ENCODE assay signal across 19 cellular contexts in genomic region chr1:227654858-227655752, GRCh38.
DNase-seq lines count a peak whose midpoint lies in the region; TF ChIP-seq lines count a peak whose summit lies in the region.
"Had no signal": no experiment of that assay in that cellular context is flagged by ENCODE, and none has a peak within 500 bp of the region (broad histone marks: within the 10 kb centered on the region; RNA-seq: fewer than 3 reads in every experiment).

No MANE protein-coding gene starts in this region.

- CTCF ChIA-PET in CD8-positive, alpha-beta memory T cell (lab: Charles Lee): no interaction called here

- in situ Hi-C loops in astrocyte of the spinal cord (cut with HindIII; ENCODE audit: low sequenced_read_pairs): no loop called here

- no peak for DNase-seq in CD8-positive, alpha-beta memory T cell
- peak; percentile 5 for DNase-seq in astrocyte of the spinal cord (ENCODE audit: low read depth, low spot score)
- DNase-seq in midbrain (lab: John Stamatoyannopoulos, UW): no peak
- DNase-seq in activated naive CD8-positive, alpha-beta T cell treated with anti-CD3 and anti-CD28 coated beads for 36 hours: no peak
- no peak for DNase-seq in NCI-H1105 (lab: John Stamatoyannopoulos, UW)
- no peak for DNase-seq in SW 1271 (lab: John Stamatoyannopoulos, UW)
- DNase-seq: activated gamma-delta T cell, Calu3, naive B cell, NCI-H1436, NCI-H510A, posterior cingulate gyrus, SIG-M5 had no signal

- H3K4me3 ChIP-seq in CD8-positive, alpha-beta memory T cell (ENCODE audit: low read length): peak overlapping the region; percentile 13
- peak overlapping the region; percentile 30; the same call in 1 of the 2 replicates for H3K4me3 ChIP-seq in HUES64 (ENCODE audit: low read length)
- no peak overlapping the region for H3K4me3 ChIP-seq in astrocyte of the spinal cord (ENCODE audit: low read depth, low read length)
- peak overlapping the region in 2 of 3 donors; percentile 1 to 67 for H3K4me3 ChIP-seq in liver (ENCODE audit: low read depth in 1 of 3, low read length in 3 of 3)
- H3K4me3 ChIP-seq: gastroesophageal sphincter, skin epidermis had no signal

- no peak overlapping the region for H3K4me3 Mint-ChIP-seq in CD8-positive, alpha-beta memory T cell
- H3K4me3 Mint-ChIP-seq in activated naive CD8-positive, alpha-beta T cell treated with anti-CD3 and anti-CD28 coated beads for 36 hours: no peak overlapping the region

- peaks cover 25% of the 10 kb centered on the region for H3K36me3 ChIP-seq in CD8-positive, alpha-beta memory T cell (ENCODE audit: insufficient read depth, low read length)
- peaks cover 95% of the 10 kb centered on the region for H3K36me3 ChIP-seq in HUES64 (ENCODE audit: insufficient read depth, low read length)
- H3K36me3 ChIP-seq in liver (ENCODE audit: control insufficient read depth in 4 of 4, insufficient read depth in 3 of 4, low read depth in 1 of 4, low read length in 3 of 4): peaks cover 2 to 32% (median 14%) of the 10 kb centered on the region in 4 donors

- WGBS in HUES64: 94% methylated on average over 4 of the region's 6 CpGs
- WGBS in liver: 97% methylated on average over 6 of the region's 6 CpGs

- no peaks in the 10 kb centered on the region for H3K27me3 ChIP-seq in CD8-positive, alpha-beta memory T cell (ENCODE audit: insufficient read depth, low read length, poor library complexity, severe bottlenecking)
- no peaks in the 10 kb centered on the region for H3K27me3 ChIP-seq in HUES64 (ENCODE audit: insufficient read depth, low read length)
- no peaks in the 10 kb centered on the region for H3K27me3 ChIP-seq in liver (ENCODE audit: control insufficient read depth in 4 of 4, insufficient read depth in 4 of 4, low read length in 3 of 4)
- H3K27me3 ChIP-seq: ascending aorta, gastroesophageal sphincter had no signal

- peaks cover 64% of the 10 kb centered on the region for H3K9me3 ChIP-seq in CD8-positive, alpha-beta memory T cell (ENCODE audit: low read length)
- peaks cover 100% of the 10 kb centered on the region for H3K9me3 ChIP-seq in HUES64 (ENCODE audit: insufficient read depth, low read depth, low read length)
- H3K9me3 ChIP-seq in liver (ENCODE audit: control insufficient read depth in 4 of 4, low read length in 3 of 4): peaks cover 34 to 94% (median 61%) of the 10 kb centered on the region in 4 donors

- H3K27me3 Mint-ChIP-seq in CD8-positive, alpha-beta memory T cell: no peaks in the 10 kb centered on the region
- no peaks in the 10 kb centered on the region for H3K27me3 Mint-ChIP-seq in activated naive CD8-positive, alpha-beta T cell treated with anti-CD3 and anti-CD28 coated beads for 36 hours
- H3K27me3 Mint-ChIP-seq: naive B cell had no signal

- no peaks in the 10 kb centered on the region for H3K4me1 ChIP-seq in CD8-positive, alpha-beta memory T cell (ENCODE audit: insufficient read depth, low read length)
- H3K4me1 ChIP-seq in HUES64 (ENCODE audit: insufficient read depth, low read length): no peaks in the 10 kb centered on the region
- no peaks in the 10 kb centered on the region for H3K4me1 ChIP-seq in liver (ENCODE audit: control insufficient read depth in 4 of 4, insufficient read depth in 4 of 4, low read length in 3 of 4)
- H3K4me1 ChIP-seq: ascending aorta, gastroesophageal sphincter had no signal

- TF ChIP-seq CTCF in astrocyte of the spinal cord (IDR thresholded peaks at IDR 0.05; ENCODE audit: low read depth, low read length) (no peak), liver (IDR thresholded peaks at IDR 0.05; ENCODE audit: low read depth, low read length, missing input control) (no peak)

- peaks cover 48 to 92% (median 82%) of the 10 kb centered on the region in 5 donors for H3K9me3 Mint-ChIP-seq in CD8-positive, alpha-beta memory T cell
- peaks cover 51% of the 10 kb centered on the region for H3K9me3 Mint-ChIP-seq in activated naive CD8-positive, alpha-beta T cell treated with anti-CD3 and anti-CD28 coated beads for 36 hours

- no peak overlapping the region for H3K27ac Mint-ChIP-seq in CD8-positive, alpha-beta memory T cell
- no peak overlapping the region for H3K27ac Mint-ChIP-seq in activated naive CD8-positive, alpha-beta T cell treated with anti-CD3 and anti-CD28 coated beads for 36 hours
- H3K27ac Mint-ChIP-seq: naive B cell had no signal

- H3K9ac ChIP-seq in HUES64 (ENCODE audit: low read depth, low read length): no peak overlapping the region
- H3K9ac ChIP-seq in liver (ENCODE audit: low read depth in 1 of 2, low read length in 2 of 2): no peak overlapping the region
- H3K9ac ChIP-seq: KMS-11 had no signal

- no peak overlapping the region for H3K27ac ChIP-seq in CD8-positive, alpha-beta memory T cell (ENCODE audit: low read depth, low read length)
- H3K27ac ChIP-seq in HUES64 (ENCODE audit: low read depth, low read length) (no peak overlapping the region), liver (ENCODE audit: low read depth in 1 of 2, low read length in 2 of 2) (no peak overlapping the region)
- H3K27ac ChIP-seq: ascending aorta, gastroesophageal sphincter, KMS-11, skin epidermis had no signal

- no peak for TF ChIP-seq RAD21 in liver (IDR thresholded peaks at IDR 0.05)

- H3K36me3 Mint-ChIP-seq in CD8-positive, alpha-beta memory T cell: peaks cover 38 to 79% (median 70%) of the 10 kb centered on the region in 3 donors
- H3K36me3 Mint-ChIP-seq in activated naive CD8-positive, alpha-beta T cell treated with anti-CD3 and anti-CD28 coated beads for 36 hours: peaks cover 75% of the 10 kb centered on the region

- POLR2A ChIA-PET in CD8-positive, alpha-beta memory T cell (lab: Charles Lee): no interaction called here

- H3K4me1 Mint-ChIP-seq in CD8-positive, alpha-beta memory T cell: no peaks in the 10 kb centered on the region
- no peaks in the 10 kb centered on the region for H3K4me1 Mint-ChIP-seq in activated naive CD8-positive, alpha-beta T cell treated with anti-CD3 and anti-CD28 coated beads for 36 hours
- H3K4me1 Mint-ChIP-seq: naive B cell had no signal

TF ChIP-seq in liver, 16 proteins besides CTCF, POLR2A, EP300 and RAD21:
- TF ChIP-seq FOXA1 (IDR thresholded peaks at IDR 0.05): no peak
- TF ChIP-seq SP1 (IDR thresholded peaks at IDR 0.05): no peak
- no peak for TF ChIP-seq REST (IDR thresholded peaks at IDR 0.05)
- TF ChIP-seq, protein P1, sequence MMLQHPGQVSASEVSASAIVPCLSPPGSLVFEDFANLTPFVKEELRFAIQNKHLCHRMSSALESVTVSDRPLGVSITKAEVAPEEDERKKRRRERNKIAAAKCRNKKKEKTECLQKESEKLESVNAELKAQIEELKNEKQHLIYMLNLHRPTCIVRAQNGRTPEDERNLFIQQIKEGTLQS (IDR thresholded peaks at IDR 0.05): no peak
- TF ChIP-seq YY1 (IDR thresholded peaks at IDR 0.05): no peak
- no peak for TF ChIP-seq HNF4G (IDR thresholded peaks at IDR 0.05)
- no peak for TF ChIP-seq NR2F2 (IDR thresholded peaks at IDR 0.05)
- no peak for TF ChIP-seq EGR1 (IDR thresholded peaks at IDR 0.05; ENCODE audit: low read depth in 2 of 2)
- TF ChIP-seq, protein P2, sequence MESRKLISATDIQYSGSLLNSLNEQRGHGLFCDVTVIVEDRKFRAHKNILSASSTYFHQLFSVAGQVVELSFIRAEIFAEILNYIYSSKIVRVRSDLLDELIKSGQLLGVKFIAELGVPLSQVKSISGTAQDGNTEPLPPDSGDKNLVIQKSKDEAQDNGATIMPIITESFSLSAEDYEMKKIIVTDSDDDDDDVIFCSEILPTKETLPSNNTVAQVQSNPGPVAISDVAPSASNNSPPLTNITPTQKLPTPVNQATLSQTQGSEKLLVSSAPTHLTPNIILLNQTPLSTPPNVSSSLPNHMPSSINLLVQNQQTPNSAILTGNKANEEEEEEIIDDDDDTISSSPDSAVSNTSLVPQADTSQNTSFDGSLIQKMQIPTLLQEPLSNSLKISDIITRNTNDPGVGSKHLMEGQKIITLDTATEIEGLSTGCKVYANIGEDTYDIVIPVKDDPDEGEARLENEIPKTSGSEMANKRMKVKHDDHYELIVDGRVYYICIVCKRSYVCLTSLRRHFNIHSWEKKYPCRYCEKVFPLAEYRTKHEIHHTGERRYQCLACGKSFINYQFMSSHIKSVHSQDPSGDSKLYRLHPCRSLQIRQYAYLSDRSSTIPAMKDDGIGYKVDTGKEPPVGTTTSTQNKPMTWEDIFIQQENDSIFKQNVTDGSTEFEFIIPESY (IDR thresholded peaks at IDR 0.05): no peak
